Comparison of ENCODE assay signal across 11 cellular contexts in the genomic region with DNA sequence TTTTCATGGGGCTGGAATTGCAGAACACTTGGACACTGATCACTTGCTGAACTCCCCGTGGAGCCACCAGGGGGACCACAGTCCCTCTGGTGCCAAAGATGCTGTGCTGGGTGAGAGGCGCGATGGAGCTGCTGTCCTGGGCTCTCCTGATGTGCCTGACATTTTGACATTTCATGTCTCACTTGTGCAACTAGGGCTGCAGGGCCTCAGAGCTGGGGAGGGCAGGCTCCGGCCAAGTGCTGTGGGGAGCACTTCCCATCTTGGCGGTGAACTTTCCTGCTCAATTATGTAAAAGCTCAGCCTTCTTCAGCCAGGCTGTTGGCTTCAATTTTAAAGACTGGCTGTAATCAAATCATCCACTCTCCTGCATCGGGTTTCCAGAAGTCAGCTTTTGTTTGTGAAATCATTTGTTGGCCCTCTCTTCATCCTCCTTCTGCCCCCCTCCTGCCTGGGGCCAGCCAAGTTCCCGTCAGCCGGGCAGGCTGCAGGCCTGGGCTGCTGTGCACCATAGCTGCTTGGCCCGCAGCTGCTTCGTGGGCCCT. TPM values are rescaled to one million over a fixed set of nuclear protein-coding genes. Genes with fewer than 3 reads are reported as not detected.
DNase-seq lines count a peak whose midpoint lies in the region; ATAC-seq and TF ChIP-seq lines count a peak whose summit lies in the region.
"Had no signal": no experiment of that assay in that cellular context is flagged by ENCODE, and none has a peak within 500 bp of the region (broad histone marks: within the 10 kb centered on the region; RNA-seq: fewer than 3 reads in every experiment).

No MANE protein-coding gene starts in this region.

- no peaks in the 10 kb centered on the region for H3K27me3 Mint-ChIP-seq in naive thymus-derived CD8-positive, alpha-beta T cell
- H3K27me3 Mint-ChIP-seq: naive B cell had no signal

- ATAC-seq in HG02642 (IDR thresholded peaks at IDR 0.05; ENCODE audit: poor library complexity, unreplicated experiment) = no peak
- no peak for ATAC-seq in naive thymus-derived CD8-positive, alpha-beta T cell

- DNase-seq in AG09309 (ENCODE audit: low read depth) (no peak), HEK293T (ENCODE audit: extremely low spot score) (peak; percentile 39), cardiac fibroblast (ENCODE audit: low read depth in 2 of 2) (peak; percentile 13 to 48), medulla oblongata (ENCODE audit: extremely low spot score) (peak; percentile 42), NCI-H774 (lab: John Stamatoyannopoulos, UW) (no peak), RKO (ENCODE audit: low spot score) (no peak)
- no peak for DNase-seq in naive thymus-derived CD8-positive, alpha-beta T cell
- DNase-seq: activated effector memory CD4-positive, alpha-beta T cell treated with anti-CD3 and anti-CD28 coated beads, Interleukin-2, amount 50 U/mL, for 16 hours; naive B cell; NCI-H2081 had no signal

- H3K4me1 Mint-ChIP-seq in naive thymus-derived CD8-positive, alpha-beta T cell = peaks cover 0 to 6% (median 4%) of the 10 kb centered on the region in 4 donors

- no peak overlapping the region for H3K27ac Mint-ChIP-seq in naive thymus-derived CD8-positive, alpha-beta T cell
- H3K27ac Mint-ChIP-seq: naive B cell had no signal

- peaks cover 0 to 75% (median 5%) of the 10 kb centered on the region in 3 donors for H3K36me3 Mint-ChIP-seq in naive thymus-derived CD8-positive, alpha-beta T cell

- H3K4me3 ChIP-seq in AG09309 (ENCODE audit: control insufficient read depth, low read depth, low read length) (no peak overlapping the region), cardiac fibroblast (replicated peaks in 1 of 2; ENCODE audit: low read depth in 2 of 2, low read length in 2 of 2) (no peak overlapping the region)

- peak; percentile 48 for TF ChIP-seq CTCF in AG09309 (IDR thresholded peaks at IDR 0.05; ENCODE audit: control insufficient read depth, insufficient read depth, low read depth, low read length, missing control alignments)
- TF ChIP-seq CTCF in cardiac fibroblast (IDR thresholded peaks at IDR 0.05; ENCODE audit: low read depth, low read length) = peak; percentile 44

- POLR2A ChIA-PET in HEK293T (lab: Yijun Ruan, JAX) = no interaction called here
- POLR2A ChIA-PET in naive thymus-derived CD8-positive, alpha-beta T cell (lab: Charles Lee) = interaction anchor here (1.1 kb wide), 1 partner anchor 57 kb away, joined by 3 read pairs; no protein-coding TSS in a partner anchor

- no peaks in the 10 kb centered on the region for H3K9me3 Mint-ChIP-seq in naive thymus-derived CD8-positive, alpha-beta T cell
- H3K9me3 Mint-ChIP-seq: naive B cell had no signal

- no peak overlapping the region for H3K4me3 Mint-ChIP-seq in naive thymus-derived CD8-positive, alpha-beta T cell
- H3K4me3 Mint-ChIP-seq: naive B cell had no signal

- CTCF ChIA-PET in HEK293T (lab: Yijun Ruan, JAX) = interaction anchor here (0.7 to 0.9 kb wide), 3 partner anchors 9 to 156 kb away, joined by 3 to 4 read pairs (median 3); no protein-coding TSS in a partner anchor

TF ChIP-seq in HEK293T, 16 proteins besides CTCF, POLR2A, EP300 and RAD21:
- TF ChIP-seq ELF4 (IDR thresholded peaks at IDR 0.05) (no peak), PKNOX1 (IDR thresholded peaks at IDR 0.05) (no peak), ARNT (IDR thresholded peaks at IDR 0.05) (no peak), LEF1 (IDR thresholded peaks at IDR 0.05; ENCODE audit: borderline replicate concordance) (no peak), FOXK2 (IDR thresholded peaks at IDR 0.05) (no peak), FOXM1 (IDR thresholded peaks at IDR 0.05; ENCODE audit: borderline replicate concordance) (no peak), FOXA1 (IDR thresholded peaks at IDR 0.05) (no peak), CTBP1 (IDR thresholded peaks at IDR 0.05; ENCODE audit: borderline replicate concordance) (no peak), SP1 (IDR thresholded peaks at IDR 0.05) (no peak), NFRKB (IDR thresholded peaks at IDR 0.05) (no peak), BHLHE40 (IDR thresholded peaks at IDR 0.05; ENCODE audit: borderline replicate concordance) (no peak), TARDBP (IDR thresholded peaks at IDR 0.05) (no peak), SUZ12 (IDR thresholded peaks at IDR 0.05) (no peak), HDGF (IDR thresholded peaks at IDR 0.05; ENCODE audit: borderline replicate concordance) (no peak), L3MBTL2 (conservative IDR thresholded peaks at IDR 0.05) (no peak), ZNF384 (IDR thresholded peaks at IDR 0.05) (no peak)

RNA-seq across cellular contexts. Expression of gene KCNAB2, which starts 36.8 kb away (rescaled TPM):
- 100 to 1,000 TPM; 189 to 190 TPM for total RNA-seq in naive thymus-derived CD8-positive, alpha-beta T cell
- polyA plus RNA-seq in naive thymus-derived CD8-positive, alpha-beta T cell = 10 to 100 TPM; 17.8 to 46.6 (median 21.4) TPM

Comparison
In these comparisons a context has a peak if more than half of its experiments do, and no peak if none do; other contexts are left out.
1. DNase-seq: peak in HEK293T (single experiment), cardiac fibroblast (2 of 2) and medulla oblongata (single experiment); none in AG09309 (single experiment), NCI-H774 (single experiment), RKO (single experiment) and naive thymus-derived CD8-positive, alpha-beta T cell (0 of 10).